23 cellular contexts compared by ENCODE assay signal in genomic region chr10:112790030-112790429, GRCh38.
"Had no signal": no experiment of that assay in that cellular context is flagged by ENCODE, and none has a peak within 500 bp of the region (broad histone marks: within the 10 kb centered on the region; RNA-seq: fewer than 3 reads in every experiment).

No MANE protein-coding gene starts in this region.

- H3K9me3 ChIP-seq: lower lobe of right lung, testis had no signal

- DNase-seq: effector CD8-positive, alpha-beta T cell; endodermal cell; foreskin melanocyte; glutamatergic neuron; heart right ventricle; hippocampal formation; immature natural killer cell; left ventricle myocardium superior; lower lobe of right lung; natural killer cell; sigmoid colon; stimulated activated CD4-positive, alpha-beta T cell treated with anti-CD3 and anti-CD28 coated beads, Interleukin-2, amount 100 ng/mL, for 24 hours; stimulated activated CD4-positive, alpha-beta T cell treated with anti-CD3 and anti-CD28 coated beads, Interleukin-4, amount 100 ng/mL, for 24 hours; stimulated activated naive CD4-positive, alpha-beta T cell treated with Interleukin-2 at 50 U/mL for 16 hours; stomach; substantia nigra; testis; tibial artery; upper lobe of left lung had no signal

- H3K4me1 ChIP-seq: lower lobe of right lung, parathyroid adenoma, upper lobe of left lung had no signal

- H3K9ac ChIP-seq: parathyroid adenoma had no signal

- H3K27me3 ChIP-seq: heart right ventricle, sigmoid colon, stomach, testis, tibial artery, upper lobe of left lung had no signal

- H3K4me3 ChIP-seq: heart right ventricle, lower lobe of right lung, sigmoid colon, stomach, testis, tibial artery, upper lobe of left lung had no signal

- ATAC-seq: esophagus mucosa; heart right ventricle; left ventricle myocardium superior; lower lobe of right lung; natural killer cell; stimulated activated effector memory CD8-positive, alpha-beta T cell treated with anti-CD3 and anti-CD28 coated beads, Interleukin-12 subunit alpha, Interleukin-12 subunit beta, amount 100 ng/mL, for 72 hours had no signal

- H3K27ac ChIP-seq: epithelial cell of prostate, heart right ventricle, lower lobe of right lung, parathyroid adenoma, sigmoid colon, stomach, testis, tibial artery, upper lobe of left lung had no signal

- H3K36me3 ChIP-seq: heart right ventricle, lower lobe of right lung, sigmoid colon, stomach, tibial artery, upper lobe of left lung had no signal
